ENCODE assay signal across 24 cellular contexts in the genomic region with DNA sequence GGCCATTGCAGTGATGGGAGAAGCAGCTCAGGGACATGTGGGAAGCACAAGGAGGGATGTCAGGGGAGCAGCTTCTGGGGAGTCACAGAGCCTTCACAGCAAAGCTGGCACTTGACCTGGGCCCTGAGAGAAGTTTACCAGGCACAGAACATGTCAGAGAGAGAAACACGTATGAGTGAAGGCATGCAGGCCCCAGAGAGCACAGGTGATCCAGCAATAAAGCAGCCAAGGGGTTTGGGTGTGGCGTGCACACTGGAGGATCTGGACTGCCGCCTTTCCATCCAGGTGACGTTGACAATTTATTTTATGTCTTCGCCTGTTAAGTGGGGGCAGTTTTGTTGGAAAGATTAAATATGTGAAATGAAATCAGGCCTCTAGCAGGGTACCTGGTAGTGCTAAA.
DNase-seq lines count a peak whose midpoint lies in the region; ATAC-seq, FAIRE-seq and TF ChIP-seq lines count a peak whose summit lies in the region.
"Had no signal": no experiment of that assay in that cellular context is flagged by ENCODE, and none has a peak within 500 bp of the region (broad histone marks: within the 10 kb centered on the region; RNA-seq: fewer than 3 reads in every experiment).

No MANE protein-coding gene starts in this region.

- H3K4me1 ChIP-seq in esophagus muscularis mucosa (no peaks in the 10 kb centered on the region), mesenchymal stem cell (ENCODE audit: control insufficient read depth, insufficient read depth, low read depth, low read length) (no peaks in the 10 kb centered on the region)
- H3K4me1 ChIP-seq: A549; BLaER1 treated with 17β-estradiol and CSF1 and Interleukin-3, amounts not matched to agents 10 nM and 100 nM; Caco-2 had no signal

- DNase-seq in esophagus muscularis mucosa (ENCODE audit: extremely low spot score) = peak; percentile 60
- DNase-seq in mesenchymal stem cell = no peak
- DNase-seq in urothelium cell line (ENCODE audit: low spot score) = no peak
- DNase-seq in Calu3 = no peak
- DNase-seq in WTC11 (ENCODE audit: low spot score) = no peak
- DNase-seq: AML-193; Caco-2; CD4-positive, alpha-beta T cell; CD8-positive, alpha-beta T cell; DMS 273 treated with DMSO at 0.1 percent for 48 hours; DMS153; DMS53; DMS79; DND-41; EL; GDM1 had no signal

- H3K23ac ChIP-seq in mesenchymal stem cell (ENCODE audit: low read length in 2 of 2) = no peak overlapping the region

- H2AK5ac ChIP-seq in mesenchymal stem cell (ENCODE audit: low read length, severe bottlenecking) = no peak overlapping the region

- H3K14ac ChIP-seq in mesenchymal stem cell (ENCODE audit: low read length in 2 of 2) = no peak overlapping the region

- H3K18ac ChIP-seq in mesenchymal stem cell (ENCODE audit: low read depth in 1 of 2, low read length in 2 of 2) = no peak overlapping the region

- POLR2A ChIA-PET in WTC11 (lab: Charles Lee) = no interaction called here

- intact Hi-C loops in esophagus muscularis mucosa (cut with DNase I) = no loop called here
- intact Hi-C loops in Calu3 (cut with micrococcal nuclease; ENCODE audit: unreplicated experiment) = no loop called here

- no peaks in the 10 kb centered on the region for H3K27me3 ChIP-seq in esophagus muscularis mucosa
- H3K27me3 ChIP-seq in mesenchymal stem cell (ENCODE audit: control insufficient read depth in 1 of 2, insufficient read depth in 1 of 2, low read length in 2 of 2) = no peaks in the 10 kb centered on the region
- H3K27me3 ChIP-seq: BLaER1 treated with 17β-estradiol and CSF1 and Interleukin-3, amounts not matched to agents 10 nM and 100 nM had no signal

- H3K9ac ChIP-seq in mesenchymal stem cell (ENCODE audit: low read length) = no peak overlapping the region
- H3K9ac ChIP-seq: BLaER1 treated with 17β-estradiol and CSF1 and Interleukin-3, amounts not matched to agents 10 nM and 100 nM had no signal

- ATAC-seq in WTC11 (no peak), HG02759 (IDR thresholded peaks at IDR 0.05; ENCODE audit: unreplicated experiment) (no peak)
- ATAC-seq: A549; CD8-positive, alpha-beta T cell; GM12878 had no signal

- H2AFZ ChIP-seq in mesenchymal stem cell (ENCODE audit: low read depth, low read length) = no peak overlapping the region

- no peak for TF ChIP-seq EP300 in esophagus muscularis mucosa (IDR thresholded peaks at IDR 0.05)

- no peaks in the 10 kb centered on the region for H3K79me1 ChIP-seq in mesenchymal stem cell (replicated peaks; ENCODE audit: low read length, poor library complexity, severe bottlenecking)

- no peak overlapping the region for H2BK12ac ChIP-seq in mesenchymal stem cell (ENCODE audit: low read length in 2 of 2)

- H2BK15ac ChIP-seq in mesenchymal stem cell (ENCODE audit: low read depth, poor library complexity, severe bottlenecking) = no peak overlapping the region

- H3K4me2 ChIP-seq in mesenchymal stem cell (ENCODE audit: low read length, poor library complexity, severe bottlenecking) = no peak overlapping the region
- H3K4me2 ChIP-seq: A549; BLaER1 treated with 17β-estradiol and CSF1 and Interleukin-3, amounts not matched to agents 10 nM and 100 nM had no signal

- no peak for TF ChIP-seq POLR2A in esophagus muscularis mucosa (IDR thresholded peaks at IDR 0.05; ENCODE audit: low read depth)

- no peak overlapping the region for H4K8ac ChIP-seq in mesenchymal stem cell (ENCODE audit: low read length)

- H3K27ac Mint-ChIP-seq in Calu3 (ENCODE audit: unreplicated experiment) (no peak overlapping the region), WTC11 (no peak overlapping the region)
- H3K27ac Mint-ChIP-seq: B cell; CD4-positive, alpha-beta T cell; CD8-positive, alpha-beta T cell had no signal

- no peak overlapping the region for H3K4me3 ChIP-seq in esophagus muscularis mucosa
- no peak overlapping the region for H3K4me3 ChIP-seq in mesenchymal stem cell (ENCODE audit: insufficient read depth in 1 of 2, low read depth in 1 of 2, low read length in 2 of 2)
- H3K4me3 ChIP-seq: A549; BLaER1 treated with 17β-estradiol and CSF1 and Interleukin-3, amounts not matched to agents 10 nM and 100 nM; GM12878 had no signal

- no peaks in the 10 kb centered on the region for H3K9me3 ChIP-seq in esophagus muscularis mucosa
- H3K9me3 ChIP-seq in mesenchymal stem cell (ENCODE audit: control insufficient read depth, low read length) = peaks cover 8% of the 10 kb centered on the region
- H3K9me3 ChIP-seq: A549; BLaER1 treated with 17β-estradiol and CSF1 and Interleukin-3, amounts not matched to agents 10 nM and 100 nM had no signal

- H3K9me3 Mint-ChIP-seq in Calu3 (ENCODE audit: low read depth, unreplicated experiment) (no peaks in the 10 kb centered on the region), WTC11 (peaks cover 15% of the 10 kb centered on the region)

- no TSS peak for BruUV-seq in Calu3 (replicated peaks; lab: Mats Ljungman, UMichigan)

- H4K91ac ChIP-seq in mesenchymal stem cell (ENCODE audit: low read length) = peak overlapping the region; percentile 15

- CTCF ChIA-PET in Calu3 (lab: Charles Lee) = no interaction called here
- CTCF ChIA-PET in WTC11 (lab: Charles Lee) = no interaction called here

- H3K36me3 ChIP-seq in esophagus muscularis mucosa (no peaks in the 10 kb centered on the region), mesenchymal stem cell (ENCODE audit: control insufficient read depth in 1 of 2, insufficient read depth in 2 of 2, low read depth in 1 of 2, low read length in 2 of 2) (no peaks in the 10 kb centered on the region)
- H3K36me3 ChIP-seq: BLaER1 treated with 17β-estradiol and CSF1 and Interleukin-3, amounts not matched to agents 10 nM and 100 nM had no signal

- peak; percentile 81 for FAIRE-seq in urothelium cell line (lab: Jason Lieb, UNC)
- FAIRE-seq: A549, GM12878, GM12892, GM18507 had no signal

- no peaks in the 10 kb centered on the region for H3K36me3 Mint-ChIP-seq in Calu3 (ENCODE audit: insufficient read depth, unreplicated experiment)
- peaks cover 3% of the 10 kb centered on the region; the same call in 1 of the 2 replicates for H3K36me3 Mint-ChIP-seq in WTC11
- H3K36me3 Mint-ChIP-seq: CD8-positive, alpha-beta T cell had no signal

- H3K27me3 Mint-ChIP-seq in Calu3 (ENCODE audit: unreplicated experiment) = no peaks in the 10 kb centered on the region
- H3K27me3 Mint-ChIP-seq in WTC11 (ENCODE audit: low read depth) = no peaks in the 10 kb centered on the region
- H3K27me3 Mint-ChIP-seq: B cell; CD4-positive, alpha-beta T cell had no signal

- 81% methylated on average over 5 of the region's 5 CpGs for WGBS in esophagus muscularis mucosa
- WGBS in mesenchymal stem cell = 70% methylated on average over 5 of the region's 5 CpGs

- H2BK120ac ChIP-seq in mesenchymal stem cell (ENCODE audit: low read depth, low read length) = no peak overlapping the region

- H3K4me1 Mint-ChIP-seq in Calu3 (ENCODE audit: low read depth, unreplicated experiment) (peaks cover under 1% of the 10 kb centered on the region), WTC11 (peaks cover 12% of the 10 kb centered on the region)
- H3K4me1 Mint-ChIP-seq: B cell had no signal

- no peak overlapping the region for H3K4ac ChIP-seq in mesenchymal stem cell (ENCODE audit: low read depth in 1 of 2, low read length in 2 of 2)

- TF ChIP-seq CTCF in esophagus muscularis mucosa (IDR thresholded peaks at IDR 0.05) (no peak), Calu3 (IDR thresholded peaks at IDR 0.05; ENCODE audit: unreplicated experiment) (no peak), WTC11 (IDR thresholded peaks at IDR 0.05) (no peak)

- H3K4me3 Mint-ChIP-seq in Calu3 (ENCODE audit: low read depth, unreplicated experiment) (no peak overlapping the region), WTC11 (no peak overlapping the region)
- H3K4me3 Mint-ChIP-seq: B cell; CD4-positive, alpha-beta T cell; CD8-positive, alpha-beta T cell had no signal

- H3K27ac ChIP-seq in esophagus muscularis mucosa (replicated peaks in 1 of 4) = no peak overlapping the region
- H3K27ac ChIP-seq in mesenchymal stem cell (ENCODE audit: low read length, poor library complexity, severe bottlenecking) = no peak overlapping the region
- H3K27ac ChIP-seq: A549; BLaER1 treated with 17β-estradiol and CSF1 and Interleukin-3, amounts not matched to agents 10 nM and 100 nM; C4-2B had no signal

- no peak overlapping the region for H2BK5ac ChIP-seq in mesenchymal stem cell (ENCODE audit: low read depth, low read length, poor library complexity, severe bottlenecking)

TF ChIP-seq in WTC11, 78 proteins besides CTCF, POLR2A, EP300 and RAD21 (continues in another document):
- TF ChIP-seq TCF7 (CRISPR knock-in tag; IDR thresholded peaks at IDR 0.05; ENCODE audit: low read depth) = no peak
- TF ChIP-seq, protein P1, sequence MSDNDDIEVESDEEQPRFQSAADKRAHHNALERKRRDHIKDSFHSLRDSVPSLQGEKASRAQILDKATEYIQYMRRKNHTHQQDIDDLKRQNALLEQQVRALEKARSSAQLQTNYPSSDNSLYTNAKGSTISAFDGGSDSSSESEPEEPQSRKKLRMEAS (CRISPR knock-in tag; IDR thresholded peaks at IDR 0.05) = no peak
- TF ChIP-seq, protein P2, sequence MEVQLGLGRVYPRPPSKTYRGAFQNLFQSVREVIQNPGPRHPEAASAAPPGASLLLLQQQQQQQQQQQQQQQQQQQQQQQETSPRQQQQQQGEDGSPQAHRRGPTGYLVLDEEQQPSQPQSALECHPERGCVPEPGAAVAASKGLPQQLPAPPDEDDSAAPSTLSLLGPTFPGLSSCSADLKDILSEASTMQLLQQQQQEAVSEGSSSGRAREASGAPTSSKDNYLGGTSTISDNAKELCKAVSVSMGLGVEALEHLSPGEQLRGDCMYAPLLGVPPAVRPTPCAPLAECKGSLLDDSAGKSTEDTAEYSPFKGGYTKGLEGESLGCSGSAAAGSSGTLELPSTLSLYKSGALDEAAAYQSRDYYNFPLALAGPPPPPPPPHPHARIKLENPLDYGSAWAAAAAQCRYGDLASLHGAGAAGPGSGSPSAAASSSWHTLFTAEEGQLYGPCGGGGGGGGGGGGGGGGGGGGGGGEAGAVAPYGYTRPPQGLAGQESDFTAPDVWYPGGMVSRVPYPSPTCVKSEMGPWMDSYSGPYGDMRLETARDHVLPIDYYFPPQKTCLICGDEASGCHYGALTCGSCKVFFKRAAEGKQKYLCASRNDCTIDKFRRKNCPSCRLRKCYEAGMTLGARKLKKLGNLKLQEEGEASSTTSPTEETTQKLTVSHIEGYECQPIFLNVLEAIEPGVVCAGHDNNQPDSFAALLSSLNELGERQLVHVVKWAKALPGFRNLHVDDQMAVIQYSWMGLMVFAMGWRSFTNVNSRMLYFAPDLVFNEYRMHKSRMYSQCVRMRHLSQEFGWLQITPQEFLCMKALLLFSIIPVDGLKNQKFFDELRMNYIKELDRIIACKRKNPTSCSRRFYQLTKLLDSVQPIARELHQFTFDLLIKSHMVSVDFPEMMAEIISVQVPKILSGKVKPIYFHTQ (CRISPR knock-in tag; IDR thresholded peaks at IDR 0.05) = no peak
- TF ChIP-seq ETV6 (CRISPR knock-in tag; IDR thresholded peaks at IDR 0.05) = no peak
